2 cellular contexts compared by ENCODE assay signal in the genomic region with DNA sequence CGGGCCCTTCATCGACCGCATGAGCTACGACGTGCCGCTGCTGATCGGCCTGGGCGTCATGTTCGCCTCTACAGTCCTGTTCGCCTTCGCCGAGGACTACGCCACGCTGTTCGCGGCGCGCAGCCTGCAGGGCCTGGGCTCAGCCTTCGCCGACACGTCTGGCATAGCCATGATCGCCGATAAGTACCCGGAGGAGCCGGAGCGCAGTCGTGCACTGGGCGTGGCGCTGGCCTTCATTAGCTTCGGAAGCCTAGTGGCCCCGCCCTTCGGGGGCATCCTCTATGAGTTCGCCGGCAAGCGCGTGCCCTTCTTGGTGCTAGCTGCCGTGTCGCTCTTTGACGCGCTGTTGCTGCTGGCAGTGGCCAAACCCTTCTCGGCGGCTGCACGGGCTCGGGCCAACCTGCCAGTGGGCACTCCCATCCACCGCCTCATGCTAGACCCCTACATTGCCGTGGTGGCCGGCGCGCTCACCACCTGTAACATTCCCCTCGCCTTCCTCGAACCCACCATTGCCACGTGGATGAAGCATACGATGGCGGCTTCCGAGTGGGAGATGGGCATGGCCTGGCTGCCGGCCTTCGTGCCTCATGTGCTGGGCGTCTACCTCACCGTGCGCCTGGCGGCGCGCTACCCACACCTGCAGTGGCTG.
TF ChIP-seq lines count a peak whose summit lies in the region.

No MANE protein-coding gene starts in this region.

TF ChIP-seq in SK-N-SH, 30 proteins besides CTCF, POLR2A, EP300 and RAD21 (continued from another document):
- TF ChIP-seq IRF3 (IDR thresholded peaks at IDR 0.05; ENCODE audit: low read depth, low read length) (no peak), MEF2A (IDR thresholded peaks at IDR 0.05; ENCODE audit: borderline replicate concordance, low read depth) (no peak), POLR2AphosphoS5 (IDR thresholded peaks at IDR 0.05; ENCODE audit: low read depth, low read length) (no peak), NFIC (IDR thresholded peaks at IDR 0.05; ENCODE audit: borderline replicate concordance) (no peak), FOXJ3 (CRISPR knock-in tag; IDR thresholded peaks at IDR 0.05) (no peak), RFX5 (IDR thresholded peaks at IDR 0.05; ENCODE audit: low read length) (no peak)

TF ChIP-seq in SK-N-SH treated with all-trans-retinoic acid at 6 μM for 48 hours, 23 proteins besides CTCF, POLR2A, EP300 and RAD21 (continued from another document):
- TF ChIP-seq TCF4 (CRISPR knock-in tag; IDR thresholded peaks at IDR 0.05; ENCODE audit: borderline replicate concordance), result no peak
- no peak for TF ChIP-seq BACH2 (CRISPR knock-in tag; IDR thresholded peaks at IDR 0.05; ENCODE audit: borderline replicate concordance)
- TF ChIP-seq CREB5 (CRISPR knock-in tag; IDR thresholded peaks at IDR 0.05; ENCODE audit: low read depth), result no peak
- TF ChIP-seq SNAI2 (CRISPR knock-in tag; IDR thresholded peaks at IDR 0.05), result no peak
- TF ChIP-seq ZC3H10 (CRISPR knock-in tag; IDR thresholded peaks at IDR 0.05), result no peak
- no peak for TF ChIP-seq ZNF70 (CRISPR knock-in tag; IDR thresholded peaks at IDR 0.05)
- TF ChIP-seq GLIS3 (CRISPR knock-in tag; IDR thresholded peaks at IDR 0.05), result no peak
- no peak for TF ChIP-seq RARB (CRISPR knock-in tag; IDR thresholded peaks at IDR 0.05)
- no peak for TF ChIP-seq ZFP30 (CRISPR knock-in tag; IDR thresholded peaks at IDR 0.05)
